ENCODE assay signal across 8 cellular contexts in the genomic region with DNA sequence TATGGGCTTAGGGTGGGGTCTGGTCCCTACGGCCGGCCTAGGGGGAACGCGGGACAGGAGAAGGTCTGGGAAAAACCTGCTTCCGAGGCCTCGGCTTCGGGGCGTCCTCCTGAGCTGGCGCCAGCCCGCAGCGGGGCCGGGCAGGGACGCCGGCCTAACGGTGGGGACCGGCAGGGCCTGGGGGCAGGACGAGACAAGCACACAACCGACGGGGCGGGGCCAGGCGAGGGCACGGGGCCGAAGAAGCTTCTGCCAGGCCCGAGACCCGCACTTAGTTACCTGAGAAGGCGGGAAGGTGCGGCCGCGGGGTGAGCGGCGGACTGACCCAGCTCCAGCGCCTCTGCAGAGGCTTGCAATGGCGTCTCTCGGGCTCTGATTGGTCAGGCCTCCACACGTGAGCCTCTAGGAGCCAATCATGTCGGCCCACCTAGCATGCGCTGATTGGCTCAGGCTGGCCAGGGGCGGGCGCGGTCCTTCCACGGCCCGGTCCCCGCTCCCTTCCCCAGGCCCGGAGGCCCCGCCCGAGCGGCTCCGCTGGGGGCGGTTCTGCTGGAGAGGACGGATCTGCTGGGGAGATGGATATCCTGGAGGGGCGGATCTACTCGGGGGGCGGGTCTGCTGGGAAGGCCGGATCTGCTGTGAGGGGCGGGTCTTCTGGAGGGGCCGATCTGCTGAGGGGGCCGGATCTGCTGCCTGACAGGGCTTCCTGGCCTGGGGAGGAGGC. TPM values are rescaled to one million over a fixed set of nuclear protein-coding genes. Genes with fewer than 3 reads are reported as not detected.
DNase-seq lines count a peak whose midpoint lies in the region; ATAC-seq and TF ChIP-seq lines count a peak whose summit lies in the region.

No MANE protein-coding gene starts in this region.

- H3K4me3 ChIP-seq in ascending aorta (peak overlapping the region; percentile 87 to 97), right atrium auricular region (peak overlapping the region; percentile 91 to 100), prostate gland (peak overlapping the region; percentile 94 to 98), urinary bladder (ENCODE audit: low read depth, low read length) (peak overlapping the region; percentile 88)

- intact Hi-C loops in ascending aorta (cut with DNase I) = loop anchor here (1.0 to 5.0 kb wide), 10 partner anchors 76 to 1481 kb away; partner anchors contain the start of genes ATP5ME, DGKQ, GAK and MXD4
- intact Hi-C loops in prostate gland (cut with DNase I) = loop anchor here (5.0 kb wide), 1 partner anchor 104 kb away; no protein-coding TSS in a partner anchor

- H3K4me1 Mint-ChIP-seq in T-helper 2 cell treated with Interferon-gamma antibody and Interleukin-4, amounts not matched to agents 5 μg/mL and 100 μg/mL, for 36 hours (ENCODE audit: low read depth) = peaks cover 29% of the 10 kb centered on the region

- H3K36me3 ChIP-seq in ascending aorta (peaks cover 31 to 37% of the 10 kb centered on the region in 2 donors), right atrium auricular region (peaks cover 22% of the 10 kb centered on the region), prostate gland (no peaks in the 10 kb centered on the region), urinary bladder (ENCODE audit: insufficient read depth) (no peaks in the 10 kb centered on the region)

- peaks cover 16% of the 10 kb centered on the region for H3K27me3 Mint-ChIP-seq in T-helper 2 cell treated with Interferon-gamma antibody and Interleukin-4, amounts not matched to agents 5 μg/mL and 100 μg/mL, for 36 hours (ENCODE audit: low read depth)

- H3K27ac ChIP-seq in ascending aorta = peak overlapping the region; percentile 92 to 94
- peak overlapping the region; percentile 92 to 95 for H3K27ac ChIP-seq in right atrium auricular region
- H3K27ac ChIP-seq in prostate gland = peak overlapping the region; percentile 91 to 96
- peak overlapping the region; percentile 73 for H3K27ac ChIP-seq in urinary bladder (ENCODE audit: low read depth)

- H3K4me3 Mint-ChIP-seq in T-helper 2 cell treated with Interferon-gamma antibody and Interleukin-4, amounts not matched to agents 5 μg/mL and 100 μg/mL, for 36 hours = peak overlapping the region; percentile 88

- peak overlapping the region; percentile 88 for H3K27ac Mint-ChIP-seq in T-helper 2 cell treated with Interferon-gamma antibody and Interleukin-4, amounts not matched to agents 5 μg/mL and 100 μg/mL, for 36 hours

- H3K4me1 ChIP-seq in ascending aorta (peaks cover 8 to 31% of the 10 kb centered on the region in 2 donors), right atrium auricular region (peaks cover 0 to 60% of the 10 kb centered on the region in 2 donors), prostate gland (replicated peaks) (peaks cover 20% of the 10 kb centered on the region), urinary bladder (ENCODE audit: insufficient read depth) (peaks cover 1% of the 10 kb centered on the region)

- DNase-seq in NCI-H187 treated with DMSO at 0.1 percent for 48 hours (lab: John Stamatoyannopoulos, UW) (peak; percentile 96), ascending aorta (ENCODE audit: low spot score in 2 of 2) (peak; percentile 99), right atrium auricular region (ENCODE audit: low spot score) (peak; percentile 99), prostate gland (ENCODE audit: low spot score) (peak; percentile 98)
- peak; percentile 99 for DNase-seq in T-helper 2 cell treated with Interferon-gamma antibody and Interleukin-4, amounts not matched to agents 5 μg/mL and 100 μg/mL, for 36 hours (ENCODE audit: low spot score)

- TF ChIP-seq CTCF in ascending aorta (IDR thresholded peaks at IDR 0.05) (no peak), right atrium auricular region (IDR thresholded peaks at IDR 0.05) (no peak), prostate gland (IDR thresholded peaks at IDR 0.05) (no peak)

- H3K9me3 ChIP-seq in ascending aorta = peaks cover under 1 to 23% of the 10 kb centered on the region in 2 donors
- no peaks in the 10 kb centered on the region for H3K9me3 ChIP-seq in right atrium auricular region
- no peaks in the 10 kb centered on the region for H3K9me3 ChIP-seq in prostate gland

- no peaks in the 10 kb centered on the region for H3K9me3 Mint-ChIP-seq in T-helper 2 cell treated with Interferon-gamma antibody and Interleukin-4, amounts not matched to agents 5 μg/mL and 100 μg/mL, for 36 hours

- TF ChIP-seq POLR2A in GM18505 (IDR thresholded peaks at IDR 0.05; ENCODE audit: borderline replicate concordance, extremely low read depth, insufficient read depth, insufficient read length) = peak; percentile 91
- peak; percentile 95 for TF ChIP-seq POLR2A in prostate gland (IDR thresholded peaks at IDR 0.05)

- H3K27me3 ChIP-seq in ascending aorta = peaks cover 14% of the 10 kb centered on the region
- peaks cover 7 to 19% of the 10 kb centered on the region in 2 donors for H3K27me3 ChIP-seq in right atrium auricular region
- no peaks in the 10 kb centered on the region for H3K27me3 ChIP-seq in prostate gland (replicated peaks; ENCODE audit: insufficient read depth)

- ATAC-seq in GM18505 (IDR thresholded peaks at IDR 0.05; ENCODE audit: unreplicated experiment) (peak; percentile 92), HG02970 (IDR thresholded peaks at IDR 0.05; ENCODE audit: low FRiP score, unreplicated experiment) (peak; percentile 94)

- H3K36me3 Mint-ChIP-seq in T-helper 2 cell treated with Interferon-gamma antibody and Interleukin-4, amounts not matched to agents 5 μg/mL and 100 μg/mL, for 36 hours (ENCODE audit: low read depth) = peaks cover 36% of the 10 kb centered on the region

- WGBS in prostate gland = under 1% methylated on average over 42 of the region's 57 CpGs
- WGBS in urinary bladder = under 1% methylated on average over 57 of the region's 57 CpGs

RNA-seq across cellular contexts. Expression of gene CPLX1, which starts 44.3 kb away (rescaled TPM):
- total RNA-seq in ascending aorta = 1.1 TPM
- total RNA-seq in right atrium auricular region = 1 to 10 TPM in 1 of 2 donors, under 1 TPM in 1; 0.98 to 2.3 TPM
- total RNA-seq in prostate gland = 1 to 10 TPM; 2.5 to 4.4 TPM
- 0.48 TPM for total RNA-seq in urinary bladder
- 3.6 TPM for polyA plus RNA-seq in urinary bladder

Comparison
In these comparisons a context has a peak if more than half of its experiments do, and no peak if none do; other contexts are left out.
1. Peak in every context shown above with its lines: DNase-seq, ATAC-seq, H3K4me3 ChIP-seq and H3K27ac ChIP-seq.